In genomic region chr1:243713470-243714186, GRCh38 we compare ENCODE assay signal across 10 cellular contexts.
DNase-seq lines count a peak whose midpoint lies in the region; ATAC-seq and TF ChIP-seq lines count a peak whose summit lies in the region.
"Had no signal": no experiment of that assay in that cellular context is flagged by ENCODE, and none has a peak within 500 bp of the region (broad histone marks: within the 10 kb centered on the region; RNA-seq: fewer than 3 reads in every experiment).

No MANE protein-coding gene starts in this region.

- DNase-seq in HL-60 (ENCODE audit: low read depth in 1 of 2, low spot score in 1 of 2): peak in 1 of 2 experiments; percentile 7
- peak; percentile 78 to 84 for DNase-seq in NOMO-1 (lab: John Stamatoyannopoulos, UW; ENCODE audit: unreplicated experiment in 2 of 2)
- peak; percentile 77 for DNase-seq in fibroblast of villous mesenchyme (ENCODE audit: low read depth)
- peak; percentile 47 for DNase-seq in skeletal muscle cell (ENCODE audit: low read depth)
- DNase-seq in NCI-H1048 (lab: John Stamatoyannopoulos, UW): no peak
- DNase-seq in cerebellar nuclear complex (lab: John Stamatoyannopoulos, UW): no peak
- DNase-seq: GOT3 had no signal

- no peak for TF ChIP-seq CTCF in HL-60 (IDR thresholded peaks at IDR 0.05; ENCODE audit: insufficient read depth, low read length)
- TF ChIP-seq CTCF in fibroblast of villous mesenchyme (IDR thresholded peaks at IDR 0.05; ENCODE audit: insufficient read depth, low read depth, low read length): no peak

- ATAC-seq in GM18868 (IDR thresholded peaks at IDR 0.05; ENCODE audit: unreplicated experiment) (no peak), HG03354 (IDR thresholded peaks at IDR 0.05; ENCODE audit: poor library complexity, severe bottlenecking, unreplicated experiment) (no peak)

- H3K4me3 ChIP-seq in HL-60 (replicated peaks; ENCODE audit: insufficient read depth, low read length): peak overlapping the region; percentile 29
- H3K4me3 ChIP-seq in fibroblast of villous mesenchyme (ENCODE audit: low read depth, low read length): peak overlapping the region; percentile 19
- H3K4me3 ChIP-seq in skeletal muscle cell (ENCODE audit: low read depth, low read length): no peak overlapping the region
- H3K4me3 ChIP-seq: skin epidermis had no signal

- H3K27ac ChIP-seq in HL-60 (replicated peaks): peak overlapping the region; percentile 7; the same call in 1 of the 2 replicates
- H3K27ac ChIP-seq: skin epidermis had no signal

- no peaks in the 10 kb centered on the region for H3K27me3 ChIP-seq in HL-60 (ENCODE audit: insufficient read depth, poor library complexity, severe bottlenecking)

Comparison
In these comparisons a context has a peak if more than half of its experiments do, and no peak if none do; other contexts are left out.
1. DNase-seq: peak in NOMO-1 (2 of 2), fibroblast of villous mesenchyme (single experiment) and skeletal muscle cell (single experiment); none in NCI-H1048 (single experiment) and cerebellar nuclear complex (0 of 2).